Comparison of ENCODE assay signal across 8 cellular contexts in genomic region chr2:70095833-70096670, GRCh38. TPM values are rescaled to one million over a fixed set of nuclear protein-coding genes. Genes with fewer than 3 reads are reported as not detected.
DNase-seq lines count a peak whose midpoint lies in the region; ATAC-seq and TF ChIP-seq lines count a peak whose summit lies in the region.

No MANE protein-coding gene starts in this region.

- no CpG with 5 or more reads among the region's 14 CpGs for WGBS in H9 (ENCODE audit: extremely low coverage, insufficient read length, low lambda C conversion rate)

- H3K9me3 ChIP-seq in DND-41 (ENCODE audit: insufficient read depth, low read length, severe bottlenecking) (no peaks in the 10 kb centered on the region), SU-DHL-6 (ENCODE audit: insufficient read depth, low read length) (no peaks in the 10 kb centered on the region), H9 (ENCODE audit: control insufficient read depth, low read depth, low read length) (no peaks in the 10 kb centered on the region)

- H3K23ac ChIP-seq in H9 (ENCODE audit: insufficient read length, low read depth, low read length), result no peak overlapping the region

- peak overlapping the region; percentile 53 for H3K9ac ChIP-seq in DND-41 (ENCODE audit: low read depth, low read length)
- H3K9ac ChIP-seq in SU-DHL-6 (ENCODE audit: low read length), result peak overlapping the region; percentile 61
- no peak overlapping the region for H3K9ac ChIP-seq in H9 (ENCODE audit: extremely low read depth, insufficient read length, low read length)

- no peaks in the 10 kb centered on the region for H3K79me1 ChIP-seq in H9 (ENCODE audit: insufficient read depth, low read depth, low read length, poor library complexity, severe bottlenecking)

- H3F3A ChIP-seq in SU-DHL-6 (ENCODE audit: insufficient read depth), result peaks cover 59% of the 10 kb centered on the region

- H3K79me2 ChIP-seq in DND-41 (ENCODE audit: insufficient read depth, low read length) (peaks cover 19% of the 10 kb centered on the region), SU-DHL-6 (ENCODE audit: insufficient read depth, low read length) (no peaks in the 10 kb centered on the region; the same call in 1 of the 2 replicates), H9 (ENCODE audit: insufficient read depth, low read length) (no peaks in the 10 kb centered on the region)

- H3K27me3 ChIP-seq in DND-41 (ENCODE audit: insufficient read depth, low read length, poor library complexity), result no peaks in the 10 kb centered on the region
- no peaks in the 10 kb centered on the region for H3K27me3 ChIP-seq in SU-DHL-6 (ENCODE audit: low read length)
- no peaks in the 10 kb centered on the region for H3K27me3 ChIP-seq in H9 (ENCODE audit: insufficient read depth, low read length)

- H3K4me3 Mint-ChIP-seq in H9, result no peak overlapping the region

- H3K27ac ChIP-seq in DND-41 (ENCODE audit: low read length) (peak overlapping the region; percentile 80), SU-DHL-6 (ENCODE audit: low read depth, low read length) (peak overlapping the region; percentile 90), epithelial cell of prostate (peak overlapping the region; percentile 84), H9 (ENCODE audit: insufficient read length, low read depth, low read length) (no peak overlapping the region)

- H2AFZ ChIP-seq in DND-41 (ENCODE audit: low read depth, low read length), result peak overlapping the region; percentile 70
- H2AFZ ChIP-seq in SU-DHL-6 (ENCODE audit: low read depth, low read length, severe bottlenecking), result no peak overlapping the region
- H2AFZ ChIP-seq in H9 (ENCODE audit: low read length), result no peak overlapping the region

- DNase-seq in DND-41 (no peak), epithelial cell of prostate (ENCODE audit: low read depth, low spot score) (no peak), sciatic nerve (ENCODE audit: low spot score) (no peak), midbrain (lab: John Stamatoyannopoulos, UW) (no peak), SHP77 (lab: John Stamatoyannopoulos, UW) (no peak), dedifferentiated amniotic fluid mesenchymal stem cell (ENCODE audit: extremely low spot score) (no peak), H9 (no peak)

- no peak overlapping the region for H3K56ac ChIP-seq in H9 (ENCODE audit: insufficient read length, low read depth, low read length)

- H3K27me3 Mint-ChIP-seq in H9 (ENCODE audit: low read depth), result no peaks in the 10 kb centered on the region

- H3K4me2 ChIP-seq in DND-41 (ENCODE audit: insufficient read depth, low read length) (peak overlapping the region; percentile 62), SU-DHL-6 (ENCODE audit: low read depth, low read length, poor library complexity, severe bottlenecking) (peak overlapping the region; percentile 77), H9 (ENCODE audit: insufficient read depth, insufficient read length, low read length) (no peak overlapping the region)

- no peak overlapping the region for H3K4ac ChIP-seq in H9 (ENCODE audit: low read depth, low read length)

- no peak overlapping the region for H2BK5ac ChIP-seq in H9 (ENCODE audit: insufficient read length, low read length)

- H3K9me3 Mint-ChIP-seq in H9, result no peaks in the 10 kb centered on the region

- H2BK120ac ChIP-seq in H9 (ENCODE audit: low read depth, low read length, poor library complexity, severe bottlenecking), result no peak overlapping the region

- no peaks in the 10 kb centered on the region for H3K9me2 ChIP-seq in SU-DHL-6 (replicated peaks; ENCODE audit: insufficient read depth, low read length)

- no peak overlapping the region for H3K18ac ChIP-seq in H9 (ENCODE audit: insufficient read length, low read depth, low read length)

- H3K36me3 ChIP-seq in DND-41 (ENCODE audit: insufficient read depth, low read length), result no peaks in the 10 kb centered on the region
- H3K36me3 ChIP-seq in SU-DHL-6 (ENCODE audit: low read length), result no peaks in the 10 kb centered on the region

- no peaks in the 10 kb centered on the region for H4K20me1 ChIP-seq in DND-41 (ENCODE audit: insufficient read depth, low read length)
- no peaks in the 10 kb centered on the region for H4K20me1 ChIP-seq in SU-DHL-6 (ENCODE audit: low read depth, low read length)
- H4K20me1 ChIP-seq in H9 (ENCODE audit: control insufficient read depth, insufficient read depth, insufficient read length), result no peaks in the 10 kb centered on the region

- TF ChIP-seq CTCF in DND-41 (IDR thresholded peaks at IDR 0.05; ENCODE audit: borderline replicate concordance, extremely low read depth, low read length, poor library complexity, severe bottlenecking) (no peak), SU-DHL-6 (IDR thresholded peaks at IDR 0.05; ENCODE audit: insufficient read depth, low read length, poor library complexity, severe bottlenecking) (no peak), H9 (conservative IDR thresholded peaks at IDR 0.05) (no peak)

- H3K14ac ChIP-seq in H9 (ENCODE audit: insufficient read depth, low read length), result no peak overlapping the region

- H2AK5ac ChIP-seq in H9 (ENCODE audit: insufficient read length, low read length), result no peak overlapping the region

- no peak overlapping the region for H4K91ac ChIP-seq in H9 (ENCODE audit: insufficient read length, low read depth, low read length)

- peak overlapping the region in 1 of 3 experiments; percentile 54; a peak in 1 of 7 replicates for H3K27ac Mint-ChIP-seq in H9

- intact Hi-C loops in sciatic nerve (cut with DNase I), result no loop called here

- no peak overlapping the region for H2BK12ac ChIP-seq in H9 (ENCODE audit: insufficient read length, low read depth, low read length)

- H2BK20ac ChIP-seq in H9 (ENCODE audit: low read depth, low read length, poor library complexity, severe bottlenecking), result no peak overlapping the region

- H3K4me1 ChIP-seq in DND-41 (ENCODE audit: insufficient read depth, low read length), result peaks cover 28% of the 10 kb centered on the region
- no peaks in the 10 kb centered on the region for H3K4me1 ChIP-seq in H9 (ENCODE audit: insufficient read depth, low read length)

- no peak overlapping the region for H4K5ac ChIP-seq in H9 (ENCODE audit: insufficient read length, low read depth, low read length)

- H3K4me3 ChIP-seq in DND-41 (ENCODE audit: low read depth in 1 of 2, low read length in 2 of 2) (peak overlapping the region in 1 of 2 experiments; percentile 41; a peak in 3 of 4 replicates), SU-DHL-6 (ENCODE audit: insufficient read depth, low read length, poor library complexity, severe bottlenecking) (no peak overlapping the region)

- no peak overlapping the region for H4K8ac ChIP-seq in H9 (replicated peaks; ENCODE audit: insufficient read length, low read depth, low read length)

- H2BK15ac ChIP-seq in H9 (ENCODE audit: low read depth, low read length), result no peak overlapping the region

- H3K23me2 ChIP-seq in H9 (ENCODE audit: insufficient read length, low read depth, low read length, poor library complexity, severe bottlenecking), result no peaks in the 10 kb centered on the region

- H3K36me3 Mint-ChIP-seq in H9 (ENCODE audit: insufficient read depth in 1 of 3, low read depth in 3 of 3), result no peaks in the 10 kb centered on the region; a peak in 1 of 7 replicates

- ATAC-seq in DND-41 (ENCODE audit: insufficient read depth, low read depth), result no peak
- peak; percentile 15 for ATAC-seq in sciatic nerve

- no peak overlapping the region for H3T11ph ChIP-seq in H9 (ENCODE audit: low read length)

- peaks cover 0 to 6% of the 10 kb centered on the region in 2 experiments; a peak in 1 of 4 replicates for H3K4me1 Mint-ChIP-seq in H9

RNA-seq across cellular contexts. Expression of gene PCBP1, which starts 8.8 kb away (rescaled TPM):
- 285 TPM for total RNA-seq in sciatic nerve
- 457 and 465 TPM in 2 replicates for total RNA-seq in H9 (2021)
